ENCODE assay signal across 8 cellular contexts in genomic region chr12:127559349-127560040, GRCh38.
DNase-seq lines count a peak whose midpoint lies in the region; ATAC-seq and TF ChIP-seq lines count a peak whose summit lies in the region.

No MANE protein-coding gene starts in this region.

- no peaks in the 10 kb centered on the region for H3K27me3 Mint-ChIP-seq in activated T-cell treated with anti-CD3 and anti-CD28 coated beads, Interleukin-2, amount 50 U/mL, for 24 hours
- H3K27me3 Mint-ChIP-seq in glutamatergic neuron (ENCODE audit: unreplicated experiment): peaks cover 3% of the 10 kb centered on the region

- H3K4me3 Mint-ChIP-seq in activated T-cell treated with anti-CD3 and anti-CD28 coated beads, Interleukin-2, amount 50 U/mL, for 24 hours: no peak overlapping the region
- no peak overlapping the region for H3K4me3 Mint-ChIP-seq in glutamatergic neuron (ENCODE audit: unreplicated experiment)

- peak overlapping the region; percentile 81 for H3K27ac Mint-ChIP-seq in activated T-cell treated with anti-CD3 and anti-CD28 coated beads, Interleukin-2, amount 50 U/mL, for 24 hours
- H3K27ac Mint-ChIP-seq in glutamatergic neuron (ENCODE audit: unreplicated experiment): no peak overlapping the region

- H3K4me1 Mint-ChIP-seq in activated T-cell treated with anti-CD3 and anti-CD28 coated beads, Interleukin-2, amount 50 U/mL, for 24 hours (ENCODE audit: low read depth): peaks cover 15% of the 10 kb centered on the region
- H3K4me1 Mint-ChIP-seq in glutamatergic neuron (ENCODE audit: low read depth, unreplicated experiment): no peaks in the 10 kb centered on the region

- ATAC-seq in HG03159 (IDR thresholded peaks at IDR 0.05; ENCODE audit: unreplicated experiment): peak; percentile 71

- peaks cover 3% of the 10 kb centered on the region for H3K9me3 Mint-ChIP-seq in activated T-cell treated with anti-CD3 and anti-CD28 coated beads, Interleukin-2, amount 50 U/mL, for 24 hours
- H3K9me3 Mint-ChIP-seq in glutamatergic neuron (ENCODE audit: unreplicated experiment): no peaks in the 10 kb centered on the region

- TF ChIP-seq CTCF in glutamatergic neuron (IDR thresholded peaks at IDR 0.05; ENCODE audit: partially characterized antibody, unreplicated experiment): no peak

- H3K36me3 Mint-ChIP-seq in activated T-cell treated with anti-CD3 and anti-CD28 coated beads, Interleukin-2, amount 50 U/mL, for 24 hours (ENCODE audit: low read depth): no peaks in the 10 kb centered on the region
- H3K36me3 Mint-ChIP-seq in glutamatergic neuron (ENCODE audit: unreplicated experiment): no peaks in the 10 kb centered on the region

- DNase-seq in NCI-H82 (lab: John Stamatoyannopoulos, UW) (peak; percentile 50), NCI-H82 treated with DMSO at 0.1 percent for 48 hours (lab: John Stamatoyannopoulos, UW; ENCODE audit: unreplicated experiment) (no peak), NCI-H510A treated with DMSO at 0.1 percent for 48 hours (lab: John Stamatoyannopoulos, UW) (peak; percentile 99), glutamatergic neuron (peak; percentile 51), D341Med (ENCODE audit: low spot score) (no peak)
- peak; percentile 50 for DNase-seq in activated T-cell treated with anti-CD3 and anti-CD28 coated beads, Interleukin-2, amount 50 U/mL, for 24 hours
- peak; percentile 33 to 63 for DNase-seq in stimulated activated CD4-positive, alpha-beta T cell treated with anti-CD3 and anti-CD28 coated beads, Interleukin-2, amount 100 ng/mL, for 48 hours

Comparison
In these comparisons a context has a peak if more than half of its experiments do, and no peak if none do; other contexts are left out.
1. DNase-seq: peak in NCI-H82 (single experiment), NCI-H510A treated with DMSO at 0.1 percent for 48 hours (single experiment), activated T-cell treated with anti-CD3 and anti-CD28 coated beads, Interleukin-2, amount 50 U/mL, for 24 hours (single experiment), glutamatergic neuron (single experiment) and stimulated activated CD4-positive, alpha-beta T cell treated with anti-CD3 and anti-CD28 coated beads, Interleukin-2, amount 100 ng/mL, for 48 hours (2 of 2); none in NCI-H82 treated with DMSO at 0.1 percent for 48 hours (single experiment) and D341Med (single experiment).